ENCODE assay signal across 1 cellular context in genomic region chr22:23896523-23897186, GRCh38.
TF ChIP-seq lines count a peak whose summit lies in the region.

No MANE protein-coding gene starts in this region.

TF ChIP-seq in H1, 55 proteins besides CTCF, POLR2A, EP300 and RAD21:
- TF ChIP-seq RXRA (IDR thresholded peaks at IDR 0.05; ENCODE audit: insufficient read depth, low read depth, low read length) (no peak), NRF1 (IDR thresholded peaks at IDR 0.05; ENCODE audit: low read depth, low read length) (no peak), SUZ12 (IDR thresholded peaks at IDR 0.05; ENCODE audit: low read length) (no peak), MAX (IDR thresholded peaks at IDR 0.05) (no peak), SP1 (IDR thresholded peaks at IDR 0.05; ENCODE audit: low read depth, low read length) (no peak), HDAC2 (IDR thresholded peaks at IDR 0.05; ENCODE audit: borderline replicate concordance in 1 of 2, low read depth in 2 of 2, low read length in 2 of 2) (no peak), RBBP5 (IDR thresholded peaks at IDR 0.05; ENCODE audit: borderline replicate concordance, low read depth, low read length) (no peak), JUN (IDR thresholded peaks at IDR 0.05; ENCODE audit: low read depth, low read length) (no peak), ATF2 (IDR thresholded peaks at IDR 0.05; ENCODE audit: low read length) (no peak), TBP (IDR thresholded peaks at IDR 0.05; ENCODE audit: low read depth, low read length) (no peak), EZH2 (IDR thresholded peaks at IDR 0.05; ENCODE audit: low read depth, low read length, severe bottlenecking) (no peak), HDAC6 (IDR thresholded peaks at IDR 0.05; ENCODE audit: low read depth, low read length) (no peak), SRF (IDR thresholded peaks at IDR 0.05; ENCODE audit: low read depth, low read length) (no peak)
